In genomic region chrX:94932278-94932965, GRCh38 we compare ENCODE assay signal across 16 cellular contexts.
A peak's percentile ranks its signal among the peaks of the same experiment; 100 is the strongest.
DNase-seq lines count a peak whose midpoint lies in the region; ATAC-seq and TF ChIP-seq lines count a peak whose summit lies in the region.
"Had no signal": no experiment of that assay in that cellular context is flagged by ENCODE, and none has a peak within 500 bp of the region (broad histone marks: within the 10 kb centered on the region; RNA-seq: fewer than 3 reads in every experiment).

No MANE protein-coding gene starts in this region.

- H3K27me3 ChIP-seq in right atrium auricular region (no peaks in the 10 kb centered on the region), tibial artery (no peaks in the 10 kb centered on the region)
- H3K27me3 ChIP-seq: neural progenitor cell, testis had no signal

- H3K9me3 ChIP-seq in right atrium auricular region (no peaks in the 10 kb centered on the region), tibial artery (no peaks in the 10 kb centered on the region)
- H3K9me3 ChIP-seq: testis had no signal

- no peak for DNase-seq in right atrium auricular region (ENCODE audit: low spot score)
- no peak for DNase-seq in NCI-H526 treated with DMSO at 0.1 percent for 48 hours (lab: John Stamatoyannopoulos, UW)
- DNase-seq in tibial artery, result no peak
- no peak for DNase-seq in T-helper 9 cell
- no peak for DNase-seq in superior temporal gyrus (ENCODE audit: extremely low spot score)
- DNase-seq: activated CD4-positive, alpha-beta memory T cell treated with anti-CD3 and anti-CD28 coated beads, Interleukin-2, amount 10 ng/mL, durations not matched to agents 7 days and 5 days; foreskin fibroblast; GM23248; NCI-H2029; NCI-H69; stimulated activated CD4-positive, alpha-beta T cell treated with anti-CD3 and anti-CD28 coated beads, Interleukin-2, amount 100 ng/mL, for 24 hours; testis had no signal

- peak overlapping the region; percentile 24 to 64 for H3K27ac ChIP-seq in right atrium auricular region
- H3K27ac ChIP-seq in tibial artery, result no peak overlapping the region
- H3K27ac ChIP-seq: GM23248, neural progenitor cell, testis had no signal

- intact Hi-C loops in tibial artery (cut with DNase I; ENCODE audit: low total_unique reads), result no loop called here

- ATAC-seq in GM18502 (IDR thresholded peaks at IDR 0.05; ENCODE audit: poor library complexity, unreplicated experiment) (peak; percentile 62), GM21529 (IDR thresholded peaks at IDR 0.05; ENCODE audit: unreplicated experiment) (peak; percentile 63), HG03159 (IDR thresholded peaks at IDR 0.05; ENCODE audit: unreplicated experiment) (peak; percentile 81)

- H3K4me3 ChIP-seq in right atrium auricular region, result no peak overlapping the region
- H3K4me3 ChIP-seq in tibial artery, result no peak overlapping the region
- H3K4me3 ChIP-seq: GM23248, neural progenitor cell, testis had no signal

- TF ChIP-seq CTCF in right atrium auricular region (IDR thresholded peaks at IDR 0.05), result no peak
- TF ChIP-seq CTCF in tibial artery (IDR thresholded peaks at IDR 0.05), result no peak

- H3K36me3 ChIP-seq in right atrium auricular region (no peaks in the 10 kb centered on the region), tibial artery (no peaks in the 10 kb centered on the region)
- H3K36me3 ChIP-seq: neural progenitor cell had no signal

- H3K4me1 ChIP-seq in right atrium auricular region (no peaks in the 10 kb centered on the region), tibial artery (no peaks in the 10 kb centered on the region)
- H3K4me1 ChIP-seq: neural progenitor cell, testis had no signal

Comparison
In these comparisons a context has a peak if more than half of its experiments do, and no peak if none do; other contexts are left out.
1. H3K27ac ChIP-seq: peak in right atrium auricular region (2 of 2); none in tibial artery (0 of 2).
2. Peak in every context shown above with its lines, with median percentiles within 50 percentile points of each other: ATAC-seq.